In genomic region chr2:189673661-189674373, GRCh38 we compare ENCODE assay signal across 9 cellular contexts. TPM values are rescaled to one million over a fixed set of nuclear protein-coding genes. Genes with fewer than 3 reads are reported as not detected.
DNase-seq lines count a peak whose midpoint lies in the region; ATAC-seq and TF ChIP-seq lines count a peak whose summit lies in the region.
"Had no signal": no experiment of that assay in that cellular context is flagged by ENCODE, and none has a peak within 500 bp of the region (broad histone marks: within the 10 kb centered on the region; RNA-seq: fewer than 3 reads in every experiment).

No MANE protein-coding gene starts in this region.

- no peaks in the 10 kb centered on the region for H3K27me3 Mint-ChIP-seq in activated CD4-positive, alpha-beta T cell treated with anti-CD3 and anti-CD28 coated beads for 36 hours
- no peaks in the 10 kb centered on the region for H3K27me3 Mint-ChIP-seq in glutamatergic neuron (ENCODE audit: unreplicated experiment)

- POLR2A ChIA-PET in activated CD4-positive, alpha-beta T cell treated with anti-CD3 and anti-CD28 coated beads for 36 hours (lab: Charles Lee), result interaction anchor here (0.6 to 1.1 kb wide), 3 partner anchors 9 to 89 kb away, joined by 3 to 12 read pairs (median 3); partner anchors contain the start of gene OSGEPL1

- CTCF ChIA-PET in activated CD4-positive, alpha-beta T cell treated with anti-CD3 and anti-CD28 coated beads for 36 hours (lab: Charles Lee), result interaction anchor here (0.7 to 7.5 kb wide), 14 partner anchors 10 to 107 kb away, joined by 3 to 80 read pairs (median 4); partner anchors contain the start of genes ASNSD1 and OSGEPL1

- H3K9me3 ChIP-seq in skeletal muscle satellite cell (replicated peaks; ENCODE audit: low read length), result no peaks in the 10 kb centered on the region

- peaks cover 20% of the 10 kb centered on the region for H3K36me3 ChIP-seq in skeletal muscle satellite cell (ENCODE audit: insufficient read depth, low read length)

- peak overlapping the region; percentile 52 for H3K4me3 Mint-ChIP-seq in activated CD4-positive, alpha-beta T cell treated with anti-CD3 and anti-CD28 coated beads for 36 hours
- H3K4me3 Mint-ChIP-seq in glutamatergic neuron (ENCODE audit: unreplicated experiment), result peak overlapping the region; percentile 76

- H3K4me1 ChIP-seq in skeletal muscle satellite cell (ENCODE audit: control insufficient read depth, insufficient read depth, low read length), result peaks cover 13% of the 10 kb centered on the region

- peak overlapping the region; percentile 91 for H3K9ac ChIP-seq in skeletal muscle satellite cell (ENCODE audit: low read depth, low read length)

- peaks cover 11% of the 10 kb centered on the region for H3K9me3 Mint-ChIP-seq in activated CD4-positive, alpha-beta T cell treated with anti-CD3 and anti-CD28 coated beads for 36 hours (ENCODE audit: low read depth)
- no peaks in the 10 kb centered on the region for H3K9me3 Mint-ChIP-seq in glutamatergic neuron (ENCODE audit: unreplicated experiment)

- H3K4me2 ChIP-seq in skeletal muscle satellite cell (ENCODE audit: low read length), result peak overlapping the region; percentile 84

- H3K27ac Mint-ChIP-seq in activated CD4-positive, alpha-beta T cell treated with anti-CD3 and anti-CD28 coated beads for 36 hours, result peak overlapping the region; percentile 62
- H3K27ac Mint-ChIP-seq in glutamatergic neuron (ENCODE audit: unreplicated experiment), result no peak overlapping the region

- no peak for DNase-seq in activated CD4-positive, alpha-beta T cell treated with anti-CD3 and anti-CD28 coated beads for 36 hours
- no peak for DNase-seq in activated CD4-positive, alpha-beta T cell treated with anti-CD3 and anti-CD28 coated beads, Interleukin-2, amount 50 U/mL, for 48 hours
- DNase-seq in glutamatergic neuron, result no peak
- DNase-seq: DND-41 had no signal

- no peaks in the 10 kb centered on the region for H3K27me3 ChIP-seq in skeletal muscle satellite cell (ENCODE audit: control insufficient read depth, insufficient read depth, low read length)

- H3K36me3 Mint-ChIP-seq in activated CD4-positive, alpha-beta T cell treated with anti-CD3 and anti-CD28 coated beads for 36 hours (ENCODE audit: low read depth), result peaks cover 51% of the 10 kb centered on the region
- H3K36me3 Mint-ChIP-seq in glutamatergic neuron (ENCODE audit: unreplicated experiment), result peaks cover 10% of the 10 kb centered on the region

- H3K4me3 ChIP-seq in WI38 (ENCODE audit: low read depth, low read length) (peak overlapping the region; percentile 83), skeletal muscle satellite cell (ENCODE audit: low read length) (peak overlapping the region; percentile 77)

- H3K4me1 Mint-ChIP-seq in activated CD4-positive, alpha-beta T cell treated with anti-CD3 and anti-CD28 coated beads for 36 hours, result peaks cover 23% of the 10 kb centered on the region
- peaks cover 13% of the 10 kb centered on the region for H3K4me1 Mint-ChIP-seq in glutamatergic neuron (ENCODE audit: low read depth, unreplicated experiment)

- intact Hi-C loops in activated CD4-positive, alpha-beta T cell treated with anti-CD3 and anti-CD28 coated beads for 36 hours (cut with DNase I, micrococcal nuclease), result loop anchor here (1.0 to 2.0 kb wide), 5 partner anchors 13 to 110 kb away; partner anchors contain the start of genes ASNSD1 (in 2 of the 2), ORMDL1 (in 1 of the 2), OSGEPL1 (in 1 of the 2) and PMS1 (in 1 of the 2)

- no peak for TF ChIP-seq CTCF in WI38 (IDR thresholded peaks at IDR 0.05; ENCODE audit: low read depth, low read length)
- TF ChIP-seq CTCF in glutamatergic neuron (IDR thresholded peaks at IDR 0.05; ENCODE audit: partially characterized antibody, unreplicated experiment), result no peak

- peak; percentile 58 for ATAC-seq in activated CD4-positive, alpha-beta T cell treated with anti-CD3 and anti-CD28 coated beads for 36 hours
- no peak for ATAC-seq in GM19397 (IDR thresholded peaks at IDR 0.05; ENCODE audit: unreplicated experiment)
- no peak for ATAC-seq in HG02623 (IDR thresholded peaks at IDR 0.05; ENCODE audit: unreplicated experiment)
- no peak for ATAC-seq in HG03280 (IDR thresholded peaks at IDR 0.05; ENCODE audit: unreplicated experiment)

RNA-seq across cellular contexts. Expression of gene ANKAR, which starts 0.7 kb away (rescaled TPM):
- 1 to 10 TPM; 2.5 to 2.7 TPM for total RNA-seq in activated CD4-positive, alpha-beta T cell treated with anti-CD3 and anti-CD28 coated beads for 36 hours
- 3.6 TPM for total RNA-seq in glutamatergic neuron (ENCODE audit: unreplicated experiment)
- 3.1 and 7.6 TPM in 2 replicates for total RNA-seq in skeletal muscle satellite cell (2012; rRNA removed)

RNA-seq across cellular contexts. Expression of gene ASNSD1, which starts 12.6 kb away (rescaled TPM):
- total RNA-seq in activated CD4-positive, alpha-beta T cell treated with anti-CD3 and anti-CD28 coated beads for 36 hours, result 10 to 100 TPM; 50.9 to 58.4 TPM
- total RNA-seq in glutamatergic neuron (ENCODE audit: unreplicated experiment), result 39.9 TPM
- total RNA-seq in skeletal muscle satellite cell (2012; rRNA removed), result 56.1 and 79.1 TPM in 2 replicates
